Comparison of ENCODE assay signal across 21 cellular contexts in the genomic region with DNA sequence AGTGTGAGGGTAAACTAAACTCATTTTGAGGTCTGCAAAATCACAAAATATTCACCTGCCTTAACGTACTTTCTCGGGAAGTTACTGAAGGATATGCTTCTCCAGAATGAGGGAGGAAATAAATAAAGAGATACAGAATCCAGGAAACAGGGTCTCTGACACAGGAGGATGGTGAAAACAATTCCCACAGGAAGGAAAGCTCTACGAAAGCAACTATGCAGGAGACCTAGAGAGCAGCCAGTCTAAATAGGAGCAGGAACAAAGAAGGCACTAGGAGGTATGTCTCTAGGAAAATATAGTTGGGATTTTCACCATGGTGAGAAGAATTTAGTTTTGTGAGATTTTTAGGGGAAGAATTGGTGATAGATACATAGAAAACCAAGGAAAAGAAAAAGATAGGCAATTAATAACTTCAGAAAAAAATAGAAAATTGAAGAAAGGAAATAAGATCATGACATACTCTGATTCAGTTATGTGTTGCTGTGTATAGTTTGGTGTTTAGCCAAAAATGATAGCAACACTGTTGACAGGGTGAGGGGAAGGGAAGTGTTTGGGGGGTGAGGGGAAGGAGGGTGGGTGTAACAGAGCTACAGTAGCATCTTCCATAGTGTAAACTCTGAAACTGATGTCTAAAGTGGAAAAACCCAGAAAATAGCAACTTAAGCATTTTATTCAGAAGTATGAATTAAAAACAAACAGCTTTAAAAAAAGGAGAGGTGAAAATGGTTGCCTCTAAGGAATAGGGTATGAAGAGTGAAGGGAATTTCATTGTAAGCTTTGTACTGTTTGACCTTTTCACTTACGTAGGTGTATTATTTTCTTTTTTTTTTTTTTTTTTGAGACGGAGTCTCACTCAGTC. TPM values are rescaled to one million over a fixed set of nuclear protein-coding genes. Genes with fewer than 3 reads are reported as not detected.
A peak's percentile ranks its signal among the peaks of the same experiment; 100 is the strongest.
DNase-seq lines count a peak whose midpoint lies in the region; ATAC-seq and TF ChIP-seq lines count a peak whose summit lies in the region.
"Had no signal": no experiment of that assay in that cellular context is flagged by ENCODE, and none has a peak within 500 bp of the region (broad histone marks: within the 10 kb centered on the region; RNA-seq: fewer than 3 reads in every experiment).

No MANE protein-coding gene starts in this region.

- intact Hi-C loops in left ventricle myocardium inferior (cut with micrococcal nuclease), result no loop called here
- intact Hi-C loops in left cardiac atrium (cut with DNase I), result no loop called here
- intact Hi-C loops in aorta (cut with DNase I), result loop anchor here in 1 of 2 donors (10.0 kb wide), 1 partner anchor 959 kb away; no protein-coding TSS in a partner anchor

- in situ Hi-C loops in GM13977 (cut with MboI; ENCODE audit: low pct_unique_long_range_greater_than_20kb, low sequenced_read_pairs, unreplicated experiment), result no loop called here

- WGBS in aorta, 2 donors, result 62 to 69% methylated on average over 5 of the region's 5 CpGs
- 96% methylated on average over 5 of the region's 5 CpGs for WGBS in smooth muscle cell (ENCODE audit: low lambda C conversion rate)

- TF ChIP-seq CTCF in left ventricle myocardium inferior (IDR thresholded peaks at IDR 0.05; ENCODE audit: borderline replicate concordance) (no peak), coronary artery (IDR thresholded peaks at IDR 0.05) (no peak), GM13977 (IDR thresholded peaks at IDR 0.05; ENCODE audit: extremely low read depth, insufficient read depth, missing control alignments) (no peak), smooth muscle cell (IDR thresholded peaks at IDR 0.05; ENCODE audit: borderline replicate concordance, insufficient read depth, poor library complexity, severe bottlenecking) (no peak)

- DNase-seq in left ventricle myocardium inferior (no peak), left cardiac atrium (no peak), coronary artery (ENCODE audit: low spot score) (no peak), lung microvascular endothelial cell (ENCODE audit: low read depth in 2 of 2) (peak; percentile 68 to 96), aorta (no peak), GM13977 (ENCODE audit: low spot score) (no peak), smooth muscle cell (lab: John Stamatoyannopoulos, UW; ENCODE audit: unreplicated experiment) (no peak), SKM-1 treated with dmso at 0.1 percent for 144 hours (lab: John Stamatoyannopoulos, UW; ENCODE audit: unreplicated experiment) (no peak)
- DNase-seq: 8988T; CD8-positive, alpha-beta memory T cell; GDM1; NCI-H1417 treated with DMSO at 0.1 percent for 48 hours; NCI-H2029; NCI-H2171; NCI-H446; SJCRH30 had no signal

- peaks cover 7% of the 10 kb centered on the region for H3K36me3 ChIP-seq in left ventricle myocardium inferior
- H3K36me3 ChIP-seq in aorta (ENCODE audit: control insufficient read depth in 1 of 2, insufficient read depth in 2 of 2, low read length in 1 of 2), result no peaks in the 10 kb centered on the region
- H3K36me3 ChIP-seq in smooth muscle cell (ENCODE audit: low read depth), result peaks cover 10% of the 10 kb centered on the region

- no peak for ATAC-seq in left cardiac atrium
- no peak for ATAC-seq in aorta (ENCODE audit: low FRiP score)
- ATAC-seq: GM12878 had no signal

- no peaks in the 10 kb centered on the region for H4K20me1 ChIP-seq in smooth muscle cell (ENCODE audit: low read depth)

- no peaks in the 10 kb centered on the region for H3K79me2 ChIP-seq in smooth muscle cell (ENCODE audit: low read depth)

- H2AFZ ChIP-seq in smooth muscle cell (ENCODE audit: low read depth), result no peak overlapping the region

- peaks cover 36% of the 10 kb centered on the region for H3K4me1 ChIP-seq in left ventricle myocardium inferior
- H3K4me1 ChIP-seq in aorta (ENCODE audit: control insufficient read depth in 1 of 2, insufficient read depth in 2 of 2, low read length in 2 of 2), result peaks cover 5 to 27% of the 10 kb centered on the region in 2 donors
- no peaks in the 10 kb centered on the region for H3K4me1 ChIP-seq in smooth muscle cell (ENCODE audit: low read depth)
- H3K4me1 ChIP-seq: SJCRH30 had no signal

- H3K4me3 ChIP-seq in left ventricle myocardium inferior, result no peak overlapping the region
- H3K4me3 ChIP-seq in coronary artery, result peak overlapping the region; percentile 6
- H3K4me3 ChIP-seq in aorta (ENCODE audit: low read length in 2 of 2), result no peak overlapping the region
- H3K4me3 ChIP-seq in smooth muscle cell, result no peak overlapping the region
- H3K4me3 ChIP-seq: GM12878, SJCRH30 had no signal

- H3K27ac ChIP-seq in left ventricle myocardium inferior (replicated peaks) (peak overlapping the region; percentile 16), coronary artery (peak overlapping the region; percentile 85 to 86), aorta (ENCODE audit: low read depth in 1 of 2, low read length in 2 of 2) (peak overlapping the region; percentile 67 to 76), smooth muscle cell (ENCODE audit: low read depth) (no peak overlapping the region)
- H3K27ac ChIP-seq: SJCRH30 had no signal

- H3K9me3 ChIP-seq in left ventricle myocardium inferior (replicated peaks) (no peaks in the 10 kb centered on the region), aorta (ENCODE audit: control insufficient read depth, low read length) (no peaks in the 10 kb centered on the region), smooth muscle cell (replicated peaks; ENCODE audit: low read depth) (no peaks in the 10 kb centered on the region)
- H3K9me3 ChIP-seq: SJCRH30 had no signal

- no peaks in the 10 kb centered on the region for H3F3A ChIP-seq in smooth muscle cell (ENCODE audit: low read depth)

- H3K4me2 ChIP-seq in smooth muscle cell, result no peak overlapping the region

- no peak overlapping the region for H3K9ac ChIP-seq in smooth muscle cell (ENCODE audit: low read depth)

- H3K27me3 ChIP-seq in left ventricle myocardium inferior (ENCODE audit: low read depth), result no peaks in the 10 kb centered on the region
- H3K27me3 ChIP-seq in aorta (ENCODE audit: control insufficient read depth in 1 of 2, insufficient read depth in 2 of 2, low read length in 1 of 2), result no peaks in the 10 kb centered on the region
- no peaks in the 10 kb centered on the region for H3K27me3 ChIP-seq in smooth muscle cell (ENCODE audit: low read depth)
- H3K27me3 ChIP-seq: SJCRH30 had no signal

RNA-seq across cellular contexts. Expression of gene GPR21, which starts 9.8 kb away (rescaled TPM):
- total RNA-seq in left ventricle myocardium inferior (0.58 TPM), left cardiac atrium (under 1 TPM; 0.21 to 0.55 TPM), lung microvascular endothelial cell (0.44 and 0.60 TPM in 2 replicates), aorta (10 to 100 TPM in 1 of 2 donors, 1 to 10 TPM in 1; 8.8 to 13.9 TPM), smooth muscle cell (1.4 and 2.0 TPM in 2 replicates)
- polyA plus RNA-seq in aorta (1 to 10 TPM in 1 of 2 donors, under 1 TPM in 1; 0.50 to 3.8 TPM), smooth muscle cell (not detected in 2 replicates)
- total RNA-seq: H4, HT-29 had no signal
- polyA plus RNA-seq: BJ; CD8-positive, alpha-beta memory T cell; IgD-negative memory B cell had no signal

Comparison
In these comparisons a context has a peak if more than half of its experiments do, and no peak if none do; other contexts are left out.
1. DNase-seq: peak in lung microvascular endothelial cell (2 of 2); none in left ventricle myocardium inferior (single experiment), left cardiac atrium (single experiment), coronary artery (single experiment), aorta (0 of 2), GM13977 (single experiment), smooth muscle cell (single experiment) and SKM-1 treated with dmso at 0.1 percent for 144 hours (single experiment).